4 cellular contexts compared by ENCODE assay signal in the genomic region with DNA sequence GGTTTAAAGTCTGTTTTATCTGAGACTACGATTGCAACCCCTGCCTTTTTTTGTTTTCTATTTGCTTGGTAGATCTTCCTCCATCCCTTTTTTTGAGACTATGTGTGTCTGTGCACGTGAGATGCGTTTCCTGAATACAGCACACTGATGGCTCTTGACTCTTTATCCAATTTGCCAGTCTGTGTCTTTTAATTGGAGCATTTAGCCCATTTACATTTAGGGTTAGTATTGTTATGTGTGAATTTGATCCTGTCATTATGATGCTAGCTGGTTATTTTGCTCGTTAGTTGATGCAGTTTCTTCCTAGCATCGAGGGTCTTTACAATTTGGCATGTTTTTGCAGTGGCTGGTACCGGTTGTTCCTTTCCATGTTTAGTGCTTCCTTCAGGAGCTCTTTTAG. TPM values are rescaled to one million over a fixed set of nuclear protein-coding genes. Genes with fewer than 3 reads are reported as not detected.
"Had no signal": no experiment of that assay in that cellular context is flagged by ENCODE, and none has a peak within 500 bp of the region (broad histone marks: within the 10 kb centered on the region; RNA-seq: fewer than 3 reads in every experiment).

No MANE protein-coding gene starts in this region.

RNA-seq across cellular contexts. Expression of gene SLAMF6, which starts 44.0 kb away (rescaled TPM):
- total RNA-seq: LHCN-M2, M059J, MCF 10A, NCI-H460 had no signal
